10 cellular contexts compared by ENCODE assay signal in genomic region chr4:4519296-4519898, GRCh38. TPM values are rescaled to one million over a fixed set of nuclear protein-coding genes. Genes with fewer than 3 reads are reported as not detected.
DNase-seq lines count a peak whose midpoint lies in the region; ATAC-seq and TF ChIP-seq lines count a peak whose summit lies in the region.
"Had no signal": no experiment of that assay in that cellular context is flagged by ENCODE, and none has a peak within 500 bp of the region (broad histone marks: within the 10 kb centered on the region; RNA-seq: fewer than 3 reads in every experiment).

No MANE protein-coding gene starts in this region.

- H3K27me3 ChIP-seq in spleen (replicated peaks in 1 of 7) = no peaks in the 10 kb centered on the region

- no peaks in the 10 kb centered on the region for H3K9me3 Mint-ChIP-seq in activated CD8-positive, alpha-beta T cell treated with anti-CD3 and anti-CD28 coated beads for 36 hours
- H3K9me3 Mint-ChIP-seq in activated CD8-positive, alpha-beta T cell treated with anti-CD3 and anti-CD28 coated beads, Interleukin-2, amount 10 ng/mL, durations not matched to agents 7 days and 5 days (ENCODE audit: insufficient read depth) = no peaks in the 10 kb centered on the region
- H3K9me3 Mint-ChIP-seq in type B pancreatic cell = no peaks in the 10 kb centered on the region

- no peak overlapping the region for H3K27ac Mint-ChIP-seq in activated CD8-positive, alpha-beta T cell treated with anti-CD3 and anti-CD28 coated beads for 36 hours
- H3K27ac Mint-ChIP-seq in activated CD8-positive, alpha-beta T cell treated with anti-CD3 and anti-CD28 coated beads, Interleukin-2, amount 10 ng/mL, durations not matched to agents 7 days and 5 days = no peak overlapping the region
- no peak overlapping the region for H3K27ac Mint-ChIP-seq in type B pancreatic cell

- peaks cover 48% of the 10 kb centered on the region for H3K4me1 Mint-ChIP-seq in activated CD8-positive, alpha-beta T cell treated with anti-CD3 and anti-CD28 coated beads for 36 hours (ENCODE audit: low read depth)
- H3K4me1 Mint-ChIP-seq in activated CD8-positive, alpha-beta T cell treated with anti-CD3 and anti-CD28 coated beads, Interleukin-2, amount 10 ng/mL, durations not matched to agents 7 days and 5 days (ENCODE audit: low read depth) = peaks cover 33% of the 10 kb centered on the region
- peaks cover 51% of the 10 kb centered on the region for H3K4me1 Mint-ChIP-seq in type B pancreatic cell (ENCODE audit: unreplicated experiment)

- ATAC-seq in activated CD8-positive, alpha-beta T cell treated with anti-CD3 and anti-CD28 coated beads for 36 hours = no peak
- ATAC-seq in activated CD8-positive, alpha-beta T cell treated with anti-CD3 and anti-CD28 coated beads, Interleukin-2, amount 10 ng/mL, durations not matched to agents 7 days and 5 days = no peak

- 75 to 85% (median 77%) methylated on average over 4 of the region's 4 CpGs for WGBS in spleen, 5 donors

- no peak overlapping the region for H3K27ac ChIP-seq in spleen

- TF ChIP-seq POLR2A in spleen (IDR thresholded peaks at IDR 0.05) = no peak

- DNase-seq in activated CD8-positive, alpha-beta T cell treated with anti-CD3 and anti-CD28 coated beads for 36 hours = no peak
- no peak for DNase-seq in activated CD8-positive, alpha-beta T cell treated with anti-CD3 and anti-CD28 coated beads, Interleukin-2, amount 10 ng/mL, durations not matched to agents 7 days and 5 days
- DNase-seq in RKO (ENCODE audit: low spot score) (peak; percentile 48), fibroblast of the aortic adventitia (ENCODE audit: low read depth) (peak; percentile 52), type B pancreatic cell (ENCODE audit: extremely low spot score, unreplicated experiment) (no peak), hippocampal formation (lab: John Stamatoyannopoulos, UW) (no peak), spleen (no peak)
- DNase-seq in stimulated activated CD4-positive, alpha-beta T cell treated with anti-CD3 and anti-CD28 coated beads, Interleukin-15, amount 100 ng/mL, for 24 hours = no peak
- DNase-seq: DMS79, NCI-H526 treated with DMSO at 0.1 percent for 48 hours had no signal

- H3K36me3 ChIP-seq in spleen = no peaks in the 10 kb centered on the region

- H3K4me3 Mint-ChIP-seq in activated CD8-positive, alpha-beta T cell treated with anti-CD3 and anti-CD28 coated beads for 36 hours = no peak overlapping the region
- H3K4me3 Mint-ChIP-seq in activated CD8-positive, alpha-beta T cell treated with anti-CD3 and anti-CD28 coated beads, Interleukin-2, amount 10 ng/mL, durations not matched to agents 7 days and 5 days = no peak overlapping the region
- no peak overlapping the region for H3K4me3 Mint-ChIP-seq in type B pancreatic cell

- TF ChIP-seq CTCF in activated CD8-positive, alpha-beta T cell treated with anti-CD3 and anti-CD28 coated beads for 36 hours (IDR thresholded peaks at IDR 0.05) = peak; percentile 38
- peak; percentile 86 for TF ChIP-seq CTCF in fibroblast of the aortic adventitia (IDR thresholded peaks at IDR 0.05; ENCODE audit: insufficient read depth, low read length)
- TF ChIP-seq CTCF in type B pancreatic cell (conservative IDR thresholded peaks at IDR 0.05) = peak; percentile 83
- peak in 5 of 11 experiments; percentile 17 to 48 (median 30) for TF ChIP-seq CTCF in spleen (IDR thresholded peaks at IDR 0.05 in 8 of 11, conservative IDR thresholded peaks at IDR 0.05 in 3 of 11)

- peaks cover 0 to 55% (median 8%) of the 10 kb centered on the region in 6 donors for H3K4me1 ChIP-seq in spleen

- POLR2A ChIA-PET in activated CD8-positive, alpha-beta T cell treated with anti-CD3 and anti-CD28 coated beads for 36 hours (lab: Charles Lee) = interaction anchor here (0.8 to 2.6 kb wide), 3 partner anchors 23 to 271 kb away, joined by 3 to 12 read pairs (median 3); partner anchors contain the start of genes STX18 and TMEM128
- POLR2A ChIA-PET in activated CD8-positive, alpha-beta T cell treated with anti-CD3 and anti-CD28 coated beads, Interleukin-2, amount 10 ng/mL, durations not matched to agents 7 days and 5 days (lab: Charles Lee) = interaction anchor here (1.3 kb wide), 1 partner anchor 23 kb away, joined by 5 read pairs; no protein-coding TSS in a partner anchor

- H3K4me3 ChIP-seq in fibroblast of the aortic adventitia (ENCODE audit: low read depth, low read length) = peak overlapping the region; percentile 46
- no peak overlapping the region for H3K4me3 ChIP-seq in spleen

- CTCF ChIA-PET in activated CD8-positive, alpha-beta T cell treated with anti-CD3 and anti-CD28 coated beads for 36 hours (lab: Charles Lee) = interaction anchor here (1.0 to 2.2 kb wide), 7 partner anchors 8 to 23 kb away, joined by 3 to 9 read pairs (median 7); no protein-coding TSS in a partner anchor
- CTCF ChIA-PET in activated CD8-positive, alpha-beta T cell treated with anti-CD3 and anti-CD28 coated beads, Interleukin-2, amount 10 ng/mL, durations not matched to agents 7 days and 5 days (lab: Charles Lee) = interaction anchor here (0.9 to 3.2 kb wide), 7 partner anchors 10 to 260 kb away, joined by 3 to 10 read pairs (median 5); no protein-coding TSS in a partner anchor

- H3K27me3 Mint-ChIP-seq in activated CD8-positive, alpha-beta T cell treated with anti-CD3 and anti-CD28 coated beads for 36 hours = no peaks in the 10 kb centered on the region
- no peaks in the 10 kb centered on the region for H3K27me3 Mint-ChIP-seq in activated CD8-positive, alpha-beta T cell treated with anti-CD3 and anti-CD28 coated beads, Interleukin-2, amount 10 ng/mL, durations not matched to agents 7 days and 5 days (ENCODE audit: low read depth)
- no peaks in the 10 kb centered on the region for H3K27me3 Mint-ChIP-seq in type B pancreatic cell

- H3K9me3 ChIP-seq in spleen = no peaks in the 10 kb centered on the region

- no peaks in the 10 kb centered on the region for H3K36me3 Mint-ChIP-seq in activated CD8-positive, alpha-beta T cell treated with anti-CD3 and anti-CD28 coated beads for 36 hours (ENCODE audit: low read depth)
- H3K36me3 Mint-ChIP-seq in activated CD8-positive, alpha-beta T cell treated with anti-CD3 and anti-CD28 coated beads, Interleukin-2, amount 10 ng/mL, durations not matched to agents 7 days and 5 days (ENCODE audit: low read depth) = no peaks in the 10 kb centered on the region
- no peaks in the 10 kb centered on the region for H3K36me3 Mint-ChIP-seq in type B pancreatic cell

- intact Hi-C loops in activated CD8-positive, alpha-beta T cell treated with anti-CD3 and anti-CD28 coated beads for 36 hours (cut with micrococcal nuclease) = no loop called here
- intact Hi-C loops in spleen (cut with DNase I; ENCODE audit: low total_unique reads) = no loop called here

RNA-seq across cellular contexts. Expression of gene STX18, which starts 22.5 kb away (rescaled TPM):
- total RNA-seq in activated CD8-positive, alpha-beta T cell treated with anti-CD3 and anti-CD28 coated beads for 36 hours = 10 to 100 TPM; 19.5 to 20.0 TPM
- total RNA-seq in activated CD8-positive, alpha-beta T cell treated with anti-CD3 and anti-CD28 coated beads, Interleukin-2, amount 10 ng/mL, durations not matched to agents 7 days and 5 days = 10 to 100 TPM; 21.2 to 24.9 TPM
- total RNA-seq in fibroblast of the aortic adventitia (ENCODE audit: low replicate concordance) (25.6 and 32.2 TPM in 2 replicates), type B pancreatic cell (ENCODE audit: low replicate concordance) (28.6 and 36.7 TPM in 2 replicates), spleen (10 to 100 TPM; 28.2 to 45.8 (median 32.6) TPM)
- 10 to 100 TPM; 19.0 to 27.7 (median 23.0) TPM for polyA plus RNA-seq in spleen

Comparison
In these comparisons a context has a peak if more than half of its experiments do, and no peak if none do; other contexts are left out.
1. DNase-seq: peak in RKO (single experiment) and fibroblast of the aortic adventitia (single experiment); none in activated CD8-positive, alpha-beta T cell treated with anti-CD3 and anti-CD28 coated beads for 36 hours (single experiment), activated CD8-positive, alpha-beta T cell treated with anti-CD3 and anti-CD28 coated beads, Interleukin-2, amount 10 ng/mL, durations not matched to agents 7 days and 5 days (single experiment), type B pancreatic cell (single experiment), stimulated activated CD4-positive, alpha-beta T cell treated with anti-CD3 and anti-CD28 coated beads, Interleukin-15, amount 100 ng/mL, for 24 hours (single experiment), hippocampal formation (0 of 2) and spleen (single experiment).